In the genomic region with DNA sequence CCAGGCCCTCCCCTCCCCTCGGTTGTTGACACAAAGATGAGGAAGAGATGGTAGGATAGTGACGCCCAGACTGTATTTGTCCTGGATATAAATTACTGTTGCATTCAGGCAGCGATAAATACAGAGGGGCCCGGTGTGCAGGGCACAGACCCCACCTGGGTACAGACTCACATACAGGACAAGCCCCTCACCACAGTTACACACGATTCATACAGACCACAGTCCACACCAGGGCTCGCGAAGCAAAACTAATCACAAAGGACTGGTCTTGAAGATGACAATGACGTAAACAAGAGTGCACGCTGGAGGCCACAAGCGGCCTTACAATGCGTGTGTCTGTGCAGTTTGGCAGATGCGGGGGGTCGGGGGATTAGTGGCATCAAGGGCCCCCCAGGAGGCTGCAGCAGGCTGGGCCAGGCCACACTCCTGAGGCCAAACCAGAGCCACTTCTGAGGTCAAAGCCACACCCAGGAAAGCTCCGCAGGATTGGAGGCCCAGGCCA, we compare ENCODE assay signal across 19 cellular contexts. TPM values are rescaled to one million over a fixed set of nuclear protein-coding genes. Genes with fewer than 3 reads are reported as not detected.
DNase-seq lines count a peak whose midpoint lies in the region; ATAC-seq and TF ChIP-seq lines count a peak whose summit lies in the region.
"Had no signal": no experiment of that assay in that cellular context is flagged by ENCODE, and none has a peak within 500 bp of the region (broad histone marks: within the 10 kb centered on the region; RNA-seq: fewer than 3 reads in every experiment).

No MANE protein-coding gene starts in this region.

- peak overlapping the region; percentile 43 for H4K8ac ChIP-seq in neuronal stem cell (ENCODE audit: low read depth, low read length)

- H2BK120ac ChIP-seq in neuronal stem cell (ENCODE audit: low read depth, low read length): no peak overlapping the region

- TF ChIP-seq CTCF in chondrocyte (IDR thresholded peaks at IDR 0.05) (no peak), tibial artery (IDR thresholded peaks at IDR 0.05) (no peak)

- H3K9me3 ChIP-seq in SJCRH30 (replicated peaks): no peaks in the 10 kb centered on the region
- H3K9me3 ChIP-seq in neuronal stem cell (replicated peaks in 1 of 2; ENCODE audit: control insufficient read depth in 2 of 2, insufficient read depth in 1 of 2, low read depth in 1 of 2, low read length in 2 of 2): no peaks in the 10 kb centered on the region
- H3K9me3 ChIP-seq in tibial artery: no peaks in the 10 kb centered on the region
- H3K9me3 ChIP-seq: BE2C had no signal

- H3K18ac ChIP-seq in neuronal stem cell (ENCODE audit: low read length): no peak overlapping the region

- H3K36me3 Mint-ChIP-seq in chondrocyte (ENCODE audit: low read depth): peaks cover 11% of the 10 kb centered on the region

- no peak for ATAC-seq in Right ventricle myocardium inferior
- ATAC-seq: HCT116 had no signal

- H3K27me3 ChIP-seq in SJCRH30: no peaks in the 10 kb centered on the region
- no peaks in the 10 kb centered on the region for H3K27me3 ChIP-seq in neuronal stem cell (ENCODE audit: control insufficient read depth in 3 of 3, insufficient read depth in 3 of 3, low read depth in 1 of 3, low read length in 3 of 3)
- H3K27me3 ChIP-seq in tibial artery: no peaks in the 10 kb centered on the region

- no peak overlapping the region for H3K4me2 ChIP-seq in neuronal stem cell (ENCODE audit: insufficient read depth, low read length, poor library complexity, severe bottlenecking)
- H3K4me2 ChIP-seq: PC-9 had no signal

- no peak overlapping the region for H2BK15ac ChIP-seq in neuronal stem cell (ENCODE audit: low read length)

- H3K14ac ChIP-seq in neuronal stem cell (ENCODE audit: low read length): peak overlapping the region; percentile 21

- peak overlapping the region; percentile 21 for H3K9ac ChIP-seq in neuronal stem cell (ENCODE audit: low read depth, low read length, poor library complexity)

- WGBS in neuronal stem cell (ENCODE audit: extremely low coverage in 2 of 2, insufficient read length in 2 of 2, insufficient replicate concordance in 1 of 2), 2 donors: no CpG with 5 or more reads among the region's 14 CpGs

- no peak overlapping the region for H3K4me3 Mint-ChIP-seq in chondrocyte (ENCODE audit: unreplicated experiment)
- H3K4me3 Mint-ChIP-seq: CD4-positive, alpha-beta T cell had no signal

- H2AFZ ChIP-seq in neuronal stem cell (ENCODE audit: low read length): no peak overlapping the region
- H2AFZ ChIP-seq: PC-9 had no signal

- intact Hi-C loops in tibial artery (cut with DNase I; ENCODE audit: low total_unique reads) (no loop called here), Right ventricle myocardium inferior (cut with DNase I) (no loop called here)

- H3K27ac ChIP-seq in SJCRH30 (peak overlapping the region; percentile 12; the same call in 1 of the 2 replicates), neuronal stem cell (replicated peaks; ENCODE audit: low read length) (no peak overlapping the region), tibial artery (no peak overlapping the region)
- H3K27ac ChIP-seq: PC-9, SK-N-MC had no signal

- H4K91ac ChIP-seq in neuronal stem cell (ENCODE audit: low read depth, low read length, poor library complexity): no peak overlapping the region

- H3K4me3 ChIP-seq in SJCRH30 (no peak overlapping the region), neuronal stem cell (ENCODE audit: low read length in 2 of 2) (no peak overlapping the region), tibial artery (no peak overlapping the region)
- H3K4me3 ChIP-seq: PC-9, SK-N-MC had no signal

- H3K9me3 Mint-ChIP-seq in chondrocyte (ENCODE audit: low read depth): no peaks in the 10 kb centered on the region
- H3K9me3 Mint-ChIP-seq: CD4-positive, alpha-beta T cell had no signal

- H3K23ac ChIP-seq in neuronal stem cell (ENCODE audit: low read depth, low read length, poor library complexity): no peak overlapping the region

- H3K36me3 ChIP-seq in SJCRH30 (no peaks in the 10 kb centered on the region), neuronal stem cell (replicated peaks in 1 of 2; ENCODE audit: control insufficient read depth in 2 of 2, insufficient read depth in 2 of 2, low read length in 2 of 2) (peaks cover 0 to 12% of the 10 kb centered on the region in 2 donors), tibial artery (peaks cover 4 to 97% (median 63%) of the 10 kb centered on the region in 3 donors)
- H3K36me3 ChIP-seq: BE2C had no signal

- no peak overlapping the region for H2BK12ac ChIP-seq in neuronal stem cell (ENCODE audit: low read length)

- no peak overlapping the region for H2BK5ac ChIP-seq in neuronal stem cell (ENCODE audit: low read length)

- no peak overlapping the region for H3K27ac Mint-ChIP-seq in chondrocyte (ENCODE audit: unreplicated experiment)
- H3K27ac Mint-ChIP-seq: CD4-positive, alpha-beta T cell had no signal

- no peaks in the 10 kb centered on the region for H3K4me1 Mint-ChIP-seq in chondrocyte (ENCODE audit: low read depth)

- H3K79me1 ChIP-seq in neuronal stem cell (ENCODE audit: low read depth, low read length): peaks cover 2% of the 10 kb centered on the region

- DNase-seq in SJCRH30: peak; percentile 67 to 68
- DNase-seq in chondrocyte (ENCODE audit: low spot score): peak; percentile 68
- DNase-seq in neuronal stem cell (ENCODE audit: low spot score): no peak
- DNase-seq in tibial artery: peak; percentile 19 to 51
- no peak for DNase-seq in Right ventricle myocardium inferior (ENCODE audit: missing footprints)
- DNase-seq in iPS-NIHi11 (ENCODE audit: low spot score): no peak
- DNase-seq in NCI-H2107 (lab: John Stamatoyannopoulos, UW): no peak
- DNase-seq: BE2C; CD4-positive, alpha-beta T cell; DMS53; KBM-7; MV-4-11; NCI-H1417 treated with DMSO at 0.1 percent for 48 hours; NCI-H1930; NCI-H2171 treated with DMSO at 0.1 percent for 48 hours; NCI-H446 treated with DMSO at 0.1 percent for 48 hours; PC-9 had no signal

- H3K4me1 ChIP-seq in SJCRH30 (peaks cover 5% of the 10 kb centered on the region; the same call in 1 of the 2 replicates), neuronal stem cell (ENCODE audit: control insufficient read depth in 2 of 2, insufficient read depth in 1 of 2, low read depth in 1 of 2, low read length in 2 of 2) (no peaks in the 10 kb centered on the region), tibial artery (no peaks in the 10 kb centered on the region)

- no peak overlapping the region for H3K4ac ChIP-seq in neuronal stem cell (ENCODE audit: low read length)

- no peaks in the 10 kb centered on the region for H3K27me3 Mint-ChIP-seq in chondrocyte (ENCODE audit: low read depth)
- H3K27me3 Mint-ChIP-seq: CD4-positive, alpha-beta T cell had no signal

- no peak overlapping the region for H2AK5ac ChIP-seq in neuronal stem cell (ENCODE audit: low read depth, low read length)

RNA-seq across cellular contexts. Expression of a gene that starts 14.5 kb away (rescaled TPM):
- total RNA-seq in SJCRH30 (2014; rRNA removed; shearing (Covaris generic)): 2.4 and 2.8 TPM in 2 replicates
- 15.4 to 18.6 TPM (median 17.2 TPM) in 3 replicates for total RNA-seq in chondrocyte
- polyA plus RNA-seq in neuronal stem cell (2013, experiment 1 of 2): 5.4 TPM
- polyA plus RNA-seq in neuronal stem cell (2013, experiment 2 of 2): 5.2 TPM
- total RNA-seq in Right ventricle myocardium inferior: 3.8 TPM

RNA-seq across cellular contexts. Expression of a gene that starts 26.6 kb away (rescaled TPM):
- 4.3 and 6.8 TPM in 2 replicates for total RNA-seq in SJCRH30 (2014; rRNA removed; shearing (Covaris generic))
- total RNA-seq in chondrocyte: 25.5 to 47.5 TPM (median 26.1 TPM) in 3 replicates
- polyA plus RNA-seq in neuronal stem cell (2013, experiment 1 of 2): 8.0 TPM
- 7.7 TPM for polyA plus RNA-seq in neuronal stem cell (2013, experiment 2 of 2)
- total RNA-seq in Right ventricle myocardium inferior: 17.4 TPM

RNA-seq across cellular contexts. Expression of a gene that starts 26.8 kb away (rescaled TPM):
- 74.2 and 81.1 TPM in 2 replicates for total RNA-seq in SJCRH30 (2014; rRNA removed; shearing (Covaris generic))
- total RNA-seq in chondrocyte (61.4 to 85.7 TPM (median 69.2 TPM) in 3 replicates), Right ventricle myocardium inferior (29.3 TPM)
- polyA plus RNA-seq in neuronal stem cell (2013, experiment 1 of 2): 35.3 TPM
- polyA plus RNA-seq in neuronal stem cell (2013, experiment 2 of 2): 34.3 TPM

RNA-seq across cellular contexts. Expression of a gene that starts 28.0 kb away (rescaled TPM):
- total RNA-seq in SJCRH30 (2014; rRNA removed; shearing (Covaris generic)): 1.8 and 2.3 TPM in 2 replicates
- total RNA-seq in chondrocyte (42.6 to 53.0 TPM (median 46.0 TPM) in 3 replicates), Right ventricle myocardium inferior (8.6 TPM)
- polyA plus RNA-seq in neuronal stem cell (2013, experiment 1 of 2): 6.9 TPM
- 5.7 TPM for polyA plus RNA-seq in neuronal stem cell (2013, experiment 2 of 2)

RNA-seq across cellular contexts. Expression of a gene that starts 34.3 kb away (rescaled TPM):
- not detected in 2 replicates for total RNA-seq in SJCRH30 (2014; rRNA removed; shearing (Covaris generic))
- total RNA-seq in chondrocyte (0.72 to 1.6 TPM (median 0.75 TPM) in 3 replicates), Right ventricle myocardium inferior (not detected)
- polyA plus RNA-seq in neuronal stem cell (2013, experiment 1 of 2): 0.13 TPM
- 0.15 TPM for polyA plus RNA-seq in neuronal stem cell (2013, experiment 2 of 2)
- total RNA-seq: CD4-positive, alpha-beta T cell had no signal

Comparison
In these comparisons a context has a peak if more than half of its experiments do, and no peak if none do; other contexts are left out.
1. DNase-seq: peak in SJCRH30 (2 of 2), chondrocyte (single experiment) and tibial artery (2 of 2); none in neuronal stem cell (single experiment), Right ventricle myocardium inferior (single experiment), iPS-NIHi11 (single experiment) and NCI-H2107 (single experiment).